10 cellular contexts compared by ENCODE assay signal in the genomic region with DNA sequence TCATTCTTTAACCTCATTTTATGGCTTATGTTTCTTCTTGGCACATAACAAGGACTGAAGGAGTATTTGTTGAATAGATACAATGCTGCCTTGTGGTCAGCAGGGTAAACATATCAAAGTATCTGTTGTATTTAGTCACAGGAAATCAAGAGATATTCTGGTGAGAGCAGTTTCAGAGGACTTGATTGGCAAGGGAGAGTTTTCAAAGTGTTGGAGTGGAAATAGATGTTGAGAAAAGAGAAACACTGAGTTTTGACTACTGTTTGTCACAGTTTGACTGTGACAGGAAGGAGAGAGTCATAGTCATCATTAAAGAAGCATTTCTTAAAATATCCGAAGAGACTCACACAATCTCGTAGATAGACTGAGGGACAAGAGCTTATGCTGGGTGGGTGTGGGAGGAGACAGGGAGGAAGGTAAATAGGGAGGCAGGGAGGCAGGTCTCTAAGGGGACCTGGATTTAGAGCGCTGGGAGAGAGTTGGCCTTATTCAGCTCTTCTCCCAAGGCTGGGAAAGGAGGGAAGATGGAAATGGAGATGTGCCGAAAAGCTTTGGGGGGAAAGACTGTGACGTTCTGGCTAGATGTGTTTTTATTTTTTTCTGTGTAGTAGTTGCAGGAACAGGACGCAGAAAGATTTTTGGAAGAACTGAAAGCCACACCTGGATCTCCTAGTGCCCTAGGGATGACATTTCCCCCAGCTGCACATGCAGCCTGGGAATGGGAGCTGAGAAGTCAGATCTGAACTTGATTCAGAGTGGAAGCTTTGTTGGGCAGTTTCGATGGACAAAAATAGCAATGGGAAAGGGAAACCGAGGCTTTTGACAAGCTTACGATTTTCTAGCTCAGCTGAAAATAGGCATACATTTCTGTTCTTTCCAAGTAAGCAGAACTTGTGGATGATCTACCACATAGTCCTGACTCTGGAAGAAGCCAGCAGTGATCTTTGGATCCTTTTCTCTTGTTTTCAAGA.
DNase-seq lines count a peak whose midpoint lies in the region; ATAC-seq and TF ChIP-seq lines count a peak whose summit lies in the region.
"Had no signal": no experiment of that assay in that cellular context is flagged by ENCODE, and none has a peak within 500 bp of the region (broad histone marks: within the 10 kb centered on the region; RNA-seq: fewer than 3 reads in every experiment).

No MANE protein-coding gene starts in this region.

- CTCF ChIA-PET in mammary epithelial cell (lab: Charles Lee; ENCODE audit: low non-redundant PET): no interaction called here

- no peak overlapping the region for H3K4me2 ChIP-seq in mammary epithelial cell (ENCODE audit: insufficient read depth, low read depth, low read length)
- H3K4me2 ChIP-seq in osteoblast (ENCODE audit: insufficient read depth, low read length): no peak overlapping the region

- TF ChIP-seq CTCF in mammary epithelial cell (conservative IDR thresholded peaks at IDR 0.05 in 1 of 2, IDR thresholded peaks at IDR 0.05 in 1 of 2; ENCODE audit: extremely low read depth in 1 of 2, insufficient read depth in 1 of 2, low read depth in 1 of 2, low read length in 2 of 2) (no peak), breast epithelium (IDR thresholded peaks at IDR 0.05) (no peak), osteoblast (IDR thresholded peaks at IDR 0.05; ENCODE audit: extremely low read depth, low read depth, low read length) (no peak)

- H3K27ac ChIP-seq in mammary epithelial cell (ENCODE audit: insufficient read depth, low read depth, low read length) (no peak overlapping the region), breast epithelium (no peak overlapping the region), osteoblast (ENCODE audit: low read depth, low read length) (no peak overlapping the region)
- H3K27ac ChIP-seq: RWPE1 had no signal

- peaks cover 0 to 3% (median 0%) of the 10 kb centered on the region in 6 donors for H3K9me3 Mint-ChIP-seq in immature natural killer cell
- H3K9me3 Mint-ChIP-seq in effector memory CD8-positive, alpha-beta T cell: no peaks in the 10 kb centered on the region

- H3K4me3 Mint-ChIP-seq in immature natural killer cell: no peak overlapping the region
- no peak overlapping the region for H3K4me3 Mint-ChIP-seq in effector memory CD8-positive, alpha-beta T cell

- no peaks in the 10 kb centered on the region for H3K27me3 ChIP-seq in mammary epithelial cell (ENCODE audit: insufficient read depth, low read length)
- no peaks in the 10 kb centered on the region for H3K27me3 ChIP-seq in breast epithelium
- no peaks in the 10 kb centered on the region for H3K27me3 ChIP-seq in osteoblast (ENCODE audit: insufficient read depth, low read length)

- intact Hi-C loops in mammary epithelial cell (cut with micrococcal nuclease): no loop called here
- intact Hi-C loops in breast epithelium (cut with DNase I; ENCODE audit: low total_unique reads): no loop called here

- peaks cover 2% of the 10 kb centered on the region for H3K9me3 ChIP-seq in mammary epithelial cell (replicated peaks; ENCODE audit: insufficient read depth, low read length)
- H3K9me3 ChIP-seq in breast epithelium: no peaks in the 10 kb centered on the region
- no peaks in the 10 kb centered on the region for H3K9me3 ChIP-seq in osteoblast (ENCODE audit: low read depth, low read length)

- H3K79me2 ChIP-seq in mammary epithelial cell (ENCODE audit: insufficient read depth, low read length): no peaks in the 10 kb centered on the region
- no peaks in the 10 kb centered on the region for H3K79me2 ChIP-seq in osteoblast (ENCODE audit: insufficient read depth, low read length)

- dilution Hi-C loops in mammary epithelial cell (cut with HindIII; ENCODE audit: low sequenced_read_pairs): loop anchor here (5.0 kb wide), 1 partner anchor 38 kb away; no protein-coding TSS in a partner anchor

- peaks cover 2 to 14% (median 5%) of the 10 kb centered on the region in 3 donors for H3K27me3 Mint-ChIP-seq in immature natural killer cell (ENCODE audit: low read depth in 3 of 3)
- H3K27me3 Mint-ChIP-seq in effector memory CD8-positive, alpha-beta T cell: peaks cover 7 to 32% of the 10 kb centered on the region in 2 donors

- peaks cover 7 to 8% of the 10 kb centered on the region in 2 donors for H3K4me1 Mint-ChIP-seq in immature natural killer cell
- H3K4me1 Mint-ChIP-seq in effector memory CD8-positive, alpha-beta T cell (ENCODE audit: low read depth in 2 of 2): peaks cover 7 to 11% of the 10 kb centered on the region in 2 donors

- H3K36me3 ChIP-seq in mammary epithelial cell (ENCODE audit: insufficient read depth, low read length) (no peaks in the 10 kb centered on the region), breast epithelium (no peaks in the 10 kb centered on the region), osteoblast (ENCODE audit: insufficient read depth, low read length) (no peaks in the 10 kb centered on the region)

- H3K4me3 ChIP-seq in mammary epithelial cell (replicated peaks in 1 of 3; ENCODE audit: insufficient read depth in 1 of 3, low read depth in 2 of 3, low read length in 3 of 3) (no peak overlapping the region), breast epithelium (no peak overlapping the region), osteoblast (ENCODE audit: insufficient read depth, low read length) (no peak overlapping the region)

- 93% methylated on average over 8 of the region's 9 CpGs for WGBS in mammary epithelial cell (ENCODE audit: low coverage, missing lambda C conversion rate)

- H3K36me3 Mint-ChIP-seq in immature natural killer cell: peaks cover 0 to 4% (median 0%) of the 10 kb centered on the region in 3 donors
- no peaks in the 10 kb centered on the region for H3K36me3 Mint-ChIP-seq in effector memory CD8-positive, alpha-beta T cell (ENCODE audit: insufficient read depth)

- in situ Hi-C loops in mammary epithelial cell (cut with MboI; ENCODE audit: low sequenced_read_pairs in 2 of 2): no loop called here

- DNase-seq in mammary epithelial cell (peak; percentile 32), breast epithelium (ENCODE audit: low spot score in 2 of 2) (no peak), NCI-H2196 treated with DMSO at 0.1 percent for 48 hours (lab: John Stamatoyannopoulos, UW; ENCODE audit: unreplicated experiment) (peak; percentile 35), SKM-1 treated with dmso at 0.1 percent for 144 hours (lab: John Stamatoyannopoulos, UW; ENCODE audit: unreplicated experiment) (no peak), immature natural killer cell (no peak), osteoblast (ENCODE audit: insufficient read length, low spot score, missing footprints) (no peak)
- DNase-seq in effector memory CD8-positive, alpha-beta T cell: no peak

- H3K27ac Mint-ChIP-seq in immature natural killer cell: no peak overlapping the region
- H3K27ac Mint-ChIP-seq in effector memory CD8-positive, alpha-beta T cell: no peak overlapping the region

- BruUV-seq in mammary epithelial cell (replicated peaks; lab: Mats Ljungman, UMichigan): no TSS peak

- TF ChIP-seq POLR2A in breast epithelium (IDR thresholded peaks at IDR 0.05): no peak

- H4K20me1 ChIP-seq in mammary epithelial cell (ENCODE audit: insufficient read depth, low read length) (no peaks in the 10 kb centered on the region), osteoblast (ENCODE audit: insufficient read depth, low read length) (no peaks in the 10 kb centered on the region)

- H3K4me1 ChIP-seq in mammary epithelial cell (ENCODE audit: insufficient read depth, low read length) (no peaks in the 10 kb centered on the region), breast epithelium (no peaks in the 10 kb centered on the region), osteoblast (ENCODE audit: insufficient read depth, low read length) (no peaks in the 10 kb centered on the region)

- ATAC-seq in HG02763 (IDR thresholded peaks at IDR 0.05; ENCODE audit: unreplicated experiment): peak; percentile 46
- no peak for ATAC-seq in effector memory CD8-positive, alpha-beta T cell (replicated peaks)
- ATAC-seq: esophagus mucosa had no signal

- H3K9ac ChIP-seq in mammary epithelial cell (ENCODE audit: insufficient read depth, low read length): no peak overlapping the region

- H2AFZ ChIP-seq in mammary epithelial cell (ENCODE audit: low read depth, low read length): no peak overlapping the region
- H2AFZ ChIP-seq in osteoblast (ENCODE audit: low read length): no peak overlapping the region

Comparison
In these comparisons a context has a peak if more than half of its experiments do, and no peak if none do; other contexts are left out.
1. DNase-seq: peak in mammary epithelial cell (single experiment) and NCI-H2196 treated with DMSO at 0.1 percent for 48 hours (single experiment); none in breast epithelium (0 of 2), SKM-1 treated with dmso at 0.1 percent for 144 hours (single experiment), immature natural killer cell (0 of 3), osteoblast (single experiment) and effector memory CD8-positive, alpha-beta T cell (0 of 3).